ENCODE assay signal across 18 cellular contexts in the genomic region with DNA sequence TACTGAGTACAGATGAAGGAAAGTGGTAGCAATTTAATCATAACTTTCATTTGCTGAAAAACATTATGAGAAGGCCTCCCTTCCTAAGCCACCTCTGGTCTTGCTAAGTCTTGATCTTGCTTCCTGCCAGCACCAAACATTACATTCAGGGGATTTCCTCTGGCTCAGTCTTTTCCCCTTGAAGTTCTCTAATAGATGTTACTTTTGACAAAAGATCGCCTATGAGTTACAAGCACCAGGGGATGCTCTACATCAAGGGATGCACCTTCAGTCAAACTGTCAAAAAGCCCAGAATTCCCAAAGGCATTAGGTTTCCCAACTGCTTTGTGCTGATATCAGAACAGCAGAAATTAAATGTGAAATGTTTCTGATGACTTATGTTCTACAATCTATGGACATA. TPM values are rescaled to one million over a fixed set of nuclear protein-coding genes. Genes with fewer than 3 reads are reported as not detected.
A peak's percentile ranks its signal among the peaks of the same experiment; 100 is the strongest.
DNase-seq lines count a peak whose midpoint lies in the region; ATAC-seq and TF ChIP-seq lines count a peak whose summit lies in the region.
"Had no signal": no experiment of that assay in that cellular context is flagged by ENCODE, and none has a peak within 500 bp of the region (broad histone marks: within the 10 kb centered on the region; RNA-seq: fewer than 3 reads in every experiment).

No MANE protein-coding gene starts in this region.

- POLR2A ChIA-PET in A673 (lab: Charles Lee; ENCODE audit: low non-redundant PET) = no interaction called here

- H3K27me3 ChIP-seq in A673 (replicated peaks; ENCODE audit: insufficient read depth, low read depth, low read length, poor library complexity) (peaks cover 7% of the 10 kb centered on the region), fibroblast of lung (ENCODE audit: control insufficient read depth, insufficient read depth, low read length) (peaks cover 17% of the 10 kb centered on the region)
- H3K27me3 ChIP-seq: BLaER1 treated with 17β-estradiol and CSF1 and Interleukin-3, amounts not matched to agents 10 nM and 100 nM; ovary had no signal

- no peak overlapping the region for H3K4me2 ChIP-seq in fibroblast of lung (ENCODE audit: extremely low read depth, insufficient read depth, low read length)

- H3K4me1 ChIP-seq in A673 (ENCODE audit: insufficient read depth, low read length, poor library complexity, severe bottlenecking) (no peaks in the 10 kb centered on the region), fibroblast of lung (ENCODE audit: control insufficient read depth, extremely low read depth, insufficient read depth, low read length) (no peaks in the 10 kb centered on the region)

- CTCF ChIA-PET in A673 (lab: Charles Lee) = no interaction called here

- ATAC-seq in GM19035 (IDR thresholded peaks at IDR 0.05; ENCODE audit: unreplicated experiment) (no peak), GM18520 (IDR thresholded peaks at IDR 0.05; ENCODE audit: unreplicated experiment) (no peak), HG03469 (IDR thresholded peaks at IDR 0.05; ENCODE audit: unreplicated experiment) (no peak)
- ATAC-seq: mucosa of descending colon had no signal

- H3K9ac ChIP-seq in fibroblast of lung (ENCODE audit: insufficient read depth, low read length) = no peak overlapping the region
- H3K9ac ChIP-seq: BLaER1 treated with 17β-estradiol and CSF1 and Interleukin-3, amounts not matched to agents 10 nM and 100 nM had no signal

- no peak overlapping the region for H2AFZ ChIP-seq in fibroblast of lung (ENCODE audit: low read length)

- H3K9me3 ChIP-seq in A673 (ENCODE audit: low read depth, low read length, poor library complexity, severe bottlenecking) = no peaks in the 10 kb centered on the region
- H3K9me3 ChIP-seq in fibroblast of lung (ENCODE audit: control insufficient read depth, insufficient read depth, low read depth, low read length) = no peaks in the 10 kb centered on the region
- H3K9me3 ChIP-seq: BLaER1 treated with 17β-estradiol and CSF1 and Interleukin-3, amounts not matched to agents 10 nM and 100 nM; mucosa of descending colon; ovary had no signal

- no peaks in the 10 kb centered on the region for H3K79me2 ChIP-seq in fibroblast of lung (ENCODE audit: control insufficient read depth, insufficient read depth, low read length)

- intact Hi-C loops in A673 (cut with micrococcal nuclease; ENCODE audit: unreplicated experiment) = loop anchor here (10.0 kb wide), 1 partner anchor 451 kb away; no protein-coding TSS in a partner anchor

- H3K36me3 ChIP-seq in A673 (ENCODE audit: insufficient read depth, low read length, poor library complexity, severe bottlenecking) (no peaks in the 10 kb centered on the region), fibroblast of lung (ENCODE audit: control insufficient read depth, insufficient read depth, low read length) (no peaks in the 10 kb centered on the region)
- H3K36me3 ChIP-seq: BLaER1 treated with 17β-estradiol and CSF1 and Interleukin-3, amounts not matched to agents 10 nM and 100 nM; ovary had no signal

- TF ChIP-seq CTCF in A673 (conservative IDR thresholded peaks at IDR 0.05; ENCODE audit: low read depth, low read length) (no peak), fibroblast of lung (conservative IDR thresholded peaks at IDR 0.05 in 1 of 2, IDR thresholded peaks at IDR 0.05 in 1 of 2; ENCODE audit: low read depth in 1 of 2, low read length in 2 of 2) (peak; percentile 22 to 35)

- H3K4me3 ChIP-seq in A673 (ENCODE audit: low read depth, low read length, poor library complexity, severe bottlenecking) (no peak overlapping the region), fibroblast of lung (replicated peaks in 1 of 4; ENCODE audit: control extremely low read depth in 1 of 4, insufficient read depth in 1 of 4, low read depth in 3 of 4, low read length in 4 of 4) (no peak overlapping the region)
- H3K4me3 ChIP-seq: BLaER1 treated with 17β-estradiol and CSF1 and Interleukin-3, amounts not matched to agents 10 nM and 100 nM; mucosa of descending colon; ovary had no signal

- H4K20me1 ChIP-seq in fibroblast of lung (ENCODE audit: control insufficient read depth, extremely low read depth, insufficient read depth, low read length) = no peaks in the 10 kb centered on the region
- H4K20me1 ChIP-seq: BLaER1 treated with 17β-estradiol and CSF1 and Interleukin-3, amounts not matched to agents 10 nM and 100 nM had no signal

- BruUV-seq in A673 (replicated peaks; lab: Mats Ljungman, UMichigan) = no TSS peak

- peak; percentile 7 for DNase-seq in A673 (ENCODE audit: low spot score)
- peak; percentile 11 for DNase-seq in EH (ENCODE audit: low read depth)
- DNase-seq in RPMI7951 (ENCODE audit: low read depth) = peak; percentile 54
- DNase-seq in fibroblast of lung (ENCODE audit: low read depth in 2 of 2) = peak in 1 of 2 donors; percentile 45
- DNase-seq in activated CD4-positive, CD25-positive, alpha-beta regulatory T cell (lab: John Stamatoyannopoulos, UW) = no peak
- DNase-seq: activated B cell treated with CpG ODN at 0.5 μM for 24 hours; activated CD8-positive, alpha-beta memory T cell treated with anti-CD3 and anti-CD28 coated beads, Interleukin-2, amount 50 U/mL, for 4 hours; caudate nucleus; DND-41; kidney glomerular epithelial cell; mucosa of descending colon; NCI-H187; ovary had no signal

- H3K27ac ChIP-seq in A673 (ENCODE audit: low read depth, low read length, poor library complexity, severe bottlenecking) (no peak overlapping the region), fibroblast of lung (ENCODE audit: insufficient read depth, low read length) (no peak overlapping the region)
- H3K27ac ChIP-seq: BLaER1 treated with 17β-estradiol and CSF1 and Interleukin-3, amounts not matched to agents 10 nM and 100 nM; ovary had no signal

RNA-seq across cellular contexts. Expression of a gene that starts 47.3 kb away (rescaled TPM):
- total RNA-seq in A673 (2021) = not detected in 2 replicates
- total RNA-seq in RPMI7951 (2014; rRNA removed; shearing (Covaris generic)) = not detected in 2 replicates
- total RNA-seq in fibroblast of lung = not detected in 2 replicates
- polyA plus RNA-seq in fibroblast of lung = not detected in 2 replicates
- not detected in 2 replicates for polyA plus RNA-seq in fibroblast of lung (2012)
- not detected in 2 replicates for polyA minus RNA-seq in fibroblast of lung (ENCODE audit: low replicate concordance)
- total RNA-seq: activated B cell treated with CpG ODN at 0.5 μM for 24 hours; activated naive CD4-positive, alpha-beta T cell treated with anti-CD3 and anti-CD28 coated beads, Interleukin-2, amount 50 U/mL, for 72 hours had no signal

Comparison
In these comparisons a context has a peak if more than half of its experiments do, and no peak if none do; other contexts are left out.
1. DNase-seq: peak in A673 (single experiment), EH (single experiment) and RPMI7951 (single experiment); none in activated CD4-positive, CD25-positive, alpha-beta regulatory T cell (0 of 4).